26 cellular contexts compared by ENCODE assay signal in the genomic region with DNA sequence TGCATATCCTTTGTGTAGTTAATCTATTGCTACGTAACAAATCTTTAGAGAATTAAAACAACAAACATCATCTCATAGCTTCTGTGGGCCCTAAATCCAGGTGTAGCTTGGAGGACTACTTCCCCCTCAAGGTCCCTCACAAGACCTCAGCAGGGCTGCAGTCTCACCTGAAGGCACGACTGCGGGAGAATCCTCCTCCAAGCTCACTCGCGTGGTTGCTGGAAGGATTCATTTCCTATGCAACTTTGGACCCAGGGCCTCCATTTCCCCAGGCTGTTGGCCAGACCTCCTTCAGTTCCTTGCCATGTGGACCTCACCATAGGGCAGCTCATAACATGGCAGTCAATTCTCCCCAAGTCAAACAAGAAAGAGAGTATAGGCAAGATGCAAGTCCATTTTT.
"Had no signal": no experiment of that assay in that cellular context is flagged by ENCODE, and none has a peak within 500 bp of the region (broad histone marks: within the 10 kb centered on the region; RNA-seq: fewer than 3 reads in every experiment).

No MANE protein-coding gene starts in this region.

- H3K4me3 ChIP-seq: body of pancreas, colonic mucosa, dorsolateral prefrontal cortex had no signal

- DNase-seq: activated CD4-positive, alpha-beta memory T cell treated with anti-CD3 and anti-CD28 coated beads for 36 hours; activated CD4-positive, alpha-beta T cell treated with anti-CD3 and anti-CD28 coated beads for 36 hours; activated CD4-positive, alpha-beta T cell treated with anti-CD3 and anti-CD28 coated beads, Interleukin-2, amount 10 ng/mL, durations not matched to agents 24 days and 14 days; activated CD4-positive, CD25-positive, alpha-beta regulatory T cell; activated CD4-positive, CD25-positive, alpha-beta regulatory T cell treated with anti-CD3 and anti-CD28 coated beads, Interleukin-2, amount 50 U/mL, for 72 hours; activated CD8-positive, alpha-beta memory T cell treated with anti-CD3 and anti-CD28 coated beads, Interleukin-2, amount 10 ng/mL, durations not matched to agents 7 days and 5 days; activated CD8-positive, alpha-beta memory T cell treated with anti-CD3 and anti-CD28 coated beads, Interleukin-2, amount 50 U/mL, for 4 hours; activated CD8-positive, alpha-beta T cell treated with anti-CD3 and anti-CD28 coated beads, Interleukin-2, amount 10 ng/mL, durations not matched to agents 7 days and 5 days; activated gamma-delta T cell treated with Interleukin-2 at 50 U/mL for 16 hours; activated naive CD4-positive, alpha-beta T cell treated with anti-CD3 and anti-CD28 coated beads, Interleukin-2, amount 50 U/mL, for 16 hours; activated naive CD4-positive, alpha-beta T cell treated with Interleukin-2 at 50 U/mL for 16 hours; activated T-cell treated with anti-CD3 and anti-CD28 coated beads, Interleukin-2, amount 50 U/mL, for 1 hour; activated T-cell treated with anti-CD3 and anti-CD28 coated beads, Interleukin-2, amount 50 U/mL, for 48 hours; amniotic stem cell; anterior cingulate cortex; body of pancreas; caudate nucleus; colonic mucosa; effector memory CD4-positive, alpha-beta T cell; endodermal cell; foreskin fibroblast; head of caudate nucleus; T-helper 2 cell had no signal

- H3K9me3 ChIP-seq: colonic mucosa had no signal

- FAIRE-seq: frontal cortex had no signal

- ATAC-seq: activated CD4-positive, alpha-beta T cell treated with anti-CD3 and anti-CD28 coated beads for 36 hours; activated CD8-positive, alpha-beta memory T cell treated with anti-CD3 and anti-CD28 coated beads, Interleukin-2, amount 10 ng/mL, durations not matched to agents 7 days and 5 days; activated CD8-positive, alpha-beta T cell treated with anti-CD3 and anti-CD28 coated beads, Interleukin-2, amount 10 ng/mL, durations not matched to agents 7 days and 5 days; body of pancreas; esophagus mucosa had no signal

- H3K4me1 ChIP-seq: body of pancreas, colonic mucosa had no signal

- H3K36me3 ChIP-seq: colonic mucosa had no signal

- H3K27me3 ChIP-seq: body of pancreas, colonic mucosa had no signal

- H3K27ac ChIP-seq: body of pancreas, colonic mucosa, dorsolateral prefrontal cortex had no signal
